In the genomic region with DNA sequence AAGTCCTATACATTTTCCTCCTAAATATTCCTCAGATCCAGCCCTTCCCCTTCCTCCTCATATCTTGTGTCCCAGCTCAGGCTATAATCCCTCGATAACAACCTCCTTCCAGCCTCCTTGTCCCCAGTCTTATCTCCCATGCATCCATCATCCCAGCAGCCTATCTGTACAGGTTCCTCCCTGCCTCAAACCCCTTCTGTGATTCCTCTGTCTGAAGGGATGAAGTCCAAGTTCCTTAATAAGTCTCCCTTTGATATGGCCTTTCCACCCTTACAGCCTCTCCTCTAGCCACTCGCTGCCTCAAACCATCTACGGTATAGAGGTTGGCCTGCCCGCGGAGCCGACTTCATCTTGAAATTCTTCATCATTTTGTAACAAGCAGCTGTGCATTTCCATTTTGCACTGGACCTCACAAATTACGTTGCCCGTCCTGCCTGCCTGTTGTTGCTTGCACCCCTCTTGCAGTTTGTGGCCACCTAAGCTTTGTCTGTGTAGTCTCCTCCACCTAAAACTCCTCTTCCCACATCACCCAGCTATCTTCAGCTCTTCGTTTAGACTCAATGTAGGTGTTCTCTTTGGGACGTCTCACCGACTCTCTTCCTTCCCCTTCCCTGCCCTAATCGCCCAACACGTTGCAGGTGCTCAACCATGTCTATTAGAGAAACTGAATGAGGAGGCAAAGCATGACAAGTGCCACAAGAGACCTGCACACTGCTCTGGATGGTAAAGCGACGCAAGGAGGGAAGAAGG, we compare ENCODE assay signal across 1 cellular context.
TF ChIP-seq lines count a peak whose summit lies in the region.

No MANE protein-coding gene starts in this region.

TF ChIP-seq in HEK293, 187 proteins besides CTCF, POLR2A, EP300 and RAD21 (continued from another document):
- TF ChIP-seq, protein P1, sequence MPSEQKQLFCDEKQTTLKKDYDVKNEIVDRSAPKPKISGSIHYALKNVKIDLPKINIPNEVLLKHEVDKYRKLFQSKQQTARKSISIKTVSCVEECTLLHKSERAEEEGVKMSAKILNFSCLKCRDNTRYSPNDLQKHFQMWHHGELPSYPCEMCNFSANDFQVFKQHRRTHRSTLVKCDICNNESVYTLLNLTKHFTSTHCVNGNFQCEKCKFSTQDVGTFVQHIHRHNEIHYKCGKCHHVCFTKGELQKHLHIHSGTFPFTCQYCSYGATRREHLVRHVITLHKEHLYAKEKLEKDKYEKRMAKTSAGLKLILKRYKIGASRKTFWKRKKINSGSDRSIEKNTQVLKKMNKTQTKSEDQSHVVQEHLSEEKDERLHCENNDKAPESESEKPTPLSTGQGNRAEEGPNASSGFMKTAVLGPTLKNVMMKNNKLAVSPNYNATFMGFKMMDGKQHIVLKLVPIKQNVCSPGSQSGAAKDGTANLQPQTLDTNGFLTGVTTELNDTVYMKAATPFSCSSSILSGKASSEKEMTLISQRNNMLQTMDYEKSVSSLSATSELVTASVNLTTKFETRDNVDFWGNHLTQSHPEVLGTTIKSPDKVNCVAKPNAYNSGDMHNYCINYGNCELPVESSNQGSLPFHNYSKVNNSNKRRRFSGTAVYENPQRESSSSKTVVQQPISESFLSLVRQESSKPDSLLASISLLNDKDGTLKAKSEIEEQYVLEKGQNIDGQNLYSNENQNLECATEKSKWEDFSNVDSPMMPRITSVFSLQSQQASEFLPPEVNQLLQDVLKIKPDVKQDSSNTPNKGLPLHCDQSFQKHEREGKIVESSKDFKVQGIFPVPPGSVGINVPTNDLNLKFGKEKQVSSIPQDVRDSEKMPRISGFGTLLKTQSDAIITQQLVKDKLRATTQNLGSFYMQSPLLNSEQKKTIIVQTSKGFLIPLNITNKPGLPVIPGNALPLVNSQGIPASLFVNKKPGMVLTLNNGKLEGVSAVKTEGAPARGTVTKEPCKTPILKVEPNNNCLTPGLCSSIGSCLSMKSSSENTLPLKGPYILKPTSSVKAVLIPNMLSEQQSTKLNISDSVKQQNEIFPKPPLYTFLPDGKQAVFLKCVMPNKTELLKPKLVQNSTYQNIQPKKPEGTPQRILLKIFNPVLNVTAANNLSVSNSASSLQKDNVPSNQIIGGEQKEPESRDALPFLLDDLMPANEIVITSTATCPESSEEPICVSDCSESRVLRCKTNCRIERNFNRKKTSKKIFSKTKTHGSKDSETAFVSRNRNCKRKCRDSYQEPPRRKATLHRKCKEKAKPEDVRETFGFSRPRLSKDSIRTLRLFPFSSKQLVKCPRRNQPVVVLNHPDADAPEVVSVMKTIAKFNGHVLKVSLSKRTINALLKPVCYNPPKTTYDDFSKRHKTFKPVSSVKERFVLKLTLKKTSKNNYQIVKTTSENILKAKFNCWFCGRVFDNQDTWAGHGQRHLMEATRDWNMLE (tag by site-specific recombination; conservative IDR thresholded peaks at IDR 0.05; ENCODE audit: low read depth) = no peak
- no peak for TF ChIP-seq KLF10 (tag by site-specific recombination; IDR thresholded peaks at IDR 0.05)
- no peak for TF ChIP-seq ZNF548 (tag by site-specific recombination; IDR thresholded peaks at IDR 0.05)
- TF ChIP-seq WT1 (tag by site-specific recombination; IDR thresholded peaks at IDR 0.05) = 0 out of 2 replicates have a peak, but pooled peaks have one; percentile 9
- no peak for TF ChIP-seq ZNF670 (tag by site-specific recombination; IDR thresholded peaks at IDR 0.05; ENCODE audit: low read depth)
- 0 out of 2 replicates have a peak, but pooled peaks have one; percentile 46 for TF ChIP-seq ZNF24 (tag by site-specific recombination; IDR thresholded peaks at IDR 0.05)
- TF ChIP-seq, protein P2, sequence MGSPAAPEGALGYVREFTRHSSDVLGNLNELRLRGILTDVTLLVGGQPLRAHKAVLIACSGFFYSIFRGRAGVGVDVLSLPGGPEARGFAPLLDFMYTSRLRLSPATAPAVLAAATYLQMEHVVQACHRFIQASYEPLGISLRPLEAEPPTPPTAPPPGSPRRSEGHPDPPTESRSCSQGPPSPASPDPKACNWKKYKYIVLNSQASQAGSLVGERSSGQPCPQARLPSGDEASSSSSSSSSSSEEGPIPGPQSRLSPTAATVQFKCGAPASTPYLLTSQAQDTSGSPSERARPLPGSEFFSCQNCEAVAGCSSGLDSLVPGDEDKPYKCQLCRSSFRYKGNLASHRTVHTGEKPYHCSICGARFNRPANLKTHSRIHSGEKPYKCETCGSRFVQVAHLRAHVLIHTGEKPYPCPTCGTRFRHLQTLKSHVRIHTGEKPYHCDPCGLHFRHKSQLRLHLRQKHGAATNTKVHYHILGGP (tag by site-specific recombination; IDR thresholded peaks at IDR 0.05) = no peak
- TF ChIP-seq ZNF335 (tag by site-specific recombination; conservative IDR thresholded peaks at IDR 0.05) = peak; percentile 86
- TF ChIP-seq SCRT1 (tag by site-specific recombination; IDR thresholded peaks at IDR 0.05; ENCODE audit: borderline replicate concordance) = no peak
- no peak for TF ChIP-seq ZNF791 (tag by site-specific recombination; IDR thresholded peaks at IDR 0.05)
TF ChIP-seq in HEK293: peak in this region for 10.
